Comparison of ENCODE assay signal across 10 cellular contexts in genomic region chr10:4353964-4354363, GRCh38.
DNase-seq lines count a peak whose midpoint lies in the region; ATAC-seq and TF ChIP-seq lines count a peak whose summit lies in the region.
"Had no signal": no experiment of that assay in that cellular context is flagged by ENCODE, and none has a peak within 500 bp of the region (broad histone marks: within the 10 kb centered on the region; RNA-seq: fewer than 3 reads in every experiment).

No MANE protein-coding gene starts in this region.

- no peaks in the 10 kb centered on the region for H3K9me3 ChIP-seq in tibial artery

- intact Hi-C loops in tibial artery (cut with DNase I; ENCODE audit: low total_unique reads), result no loop called here

- H3K36me3 ChIP-seq in tibial artery, result no peaks in the 10 kb centered on the region

- peaks cover 34% of the 10 kb centered on the region for H3K4me1 ChIP-seq in foreskin keratinocyte
- H3K4me1 ChIP-seq in tibial artery, result peaks cover 0 to 44% (median 25%) of the 10 kb centered on the region in 4 donors

- H3K27ac ChIP-seq in VCaP (peak overlapping the region; percentile 85), foreskin keratinocyte (peak overlapping the region; percentile 97), tibial artery (peak overlapping the region; percentile 34 to 57)
- H3K27ac ChIP-seq: 22Rv1 had no signal

- no peak overlapping the region for H3K4me3 ChIP-seq in tibial artery

- peak; percentile 2 for DNase-seq in NCI-H2196 (lab: John Stamatoyannopoulos, UW; ENCODE audit: unreplicated experiment)
- DNase-seq in NCI-H2196 treated with DMSO at 0.1 percent for 48 hours (lab: John Stamatoyannopoulos, UW; ENCODE audit: unreplicated experiment), result no peak
- peak; percentile 57 to 82 for DNase-seq in foreskin keratinocyte
- no peak for DNase-seq in tibial artery
- DNase-seq in DMS114 treated with DMSO at 0.1 percent for 48 hours (lab: John Stamatoyannopoulos, UW; ENCODE audit: unreplicated experiment), result no peak
- no peak for DNase-seq in hepatic stellate cell (ENCODE audit: low spot score)
- DNase-seq: GF-D8 had no signal

- H3K27me3 ChIP-seq in foreskin keratinocyte (no peaks in the 10 kb centered on the region), tibial artery (no peaks in the 10 kb centered on the region)

- no peak for TF ChIP-seq CTCF in VCaP (conservative IDR thresholded peaks at IDR 0.05)
- no peak for TF ChIP-seq CTCF in foreskin keratinocyte (conservative IDR thresholded peaks at IDR 0.05)
- TF ChIP-seq CTCF in tibial artery (IDR thresholded peaks at IDR 0.05), result no peak

- ATAC-seq in foreskin keratinocyte (peak; percentile 49), HG02588 (IDR thresholded peaks at IDR 0.05; ENCODE audit: unreplicated experiment) (no peak)

Comparison
In these comparisons a context has a peak if more than half of its experiments do, and no peak if none do; other contexts are left out.
1. DNase-seq: peak in NCI-H2196 (single experiment) and foreskin keratinocyte (2 of 2); none in NCI-H2196 treated with DMSO at 0.1 percent for 48 hours (single experiment), tibial artery (0 of 2), DMS114 treated with DMSO at 0.1 percent for 48 hours (single experiment) and hepatic stellate cell (single experiment).
2. H3K27ac ChIP-seq: peak in every context shown above with its lines; median percentile 97 in foreskin keratinocyte; 85 in VCaP; 46 in tibial artery.